Comparison of ENCODE assay signal across 19 cellular contexts in genomic region chr20:17867119-17867518, GRCh38.
"Had no signal": no experiment of that assay in that cellular context is flagged by ENCODE, and none has a peak within 500 bp of the region (broad histone marks: within the 10 kb centered on the region; RNA-seq: fewer than 3 reads in every experiment).

No MANE protein-coding gene starts in this region.

- H3K4me3 ChIP-seq: dorsolateral prefrontal cortex, esophagus muscularis mucosa, gastroesophageal sphincter, hepatocyte, lung, tibial nerve had no signal

- H2AFZ ChIP-seq: hepatocyte had no signal

- H3K4me3 Mint-ChIP-seq: activated CD4-positive, alpha-beta memory T cell treated with anti-CD3 and anti-CD28 coated beads for 36 hours; activated naive CD8-positive, alpha-beta T cell treated with anti-CD3 and anti-CD28 coated beads for 36 hours; naive thymus-derived CD4-positive, alpha-beta T cell; stimulated activated naive B cell treated with anti-CD40 and anti-IgM and Interleukin-4, amounts not matched to agents 10 μg/mL and 1 μg/mL and 100 μg/mL, for 72 hours had no signal

- H3K36me3 ChIP-seq: esophagus muscularis mucosa, gastroesophageal sphincter, tibial nerve had no signal

- H3K27ac ChIP-seq: dorsolateral prefrontal cortex, hepatocyte had no signal

- DNase-seq: activated CD4-positive, alpha-beta memory T cell treated with anti-CD3 and anti-CD28 coated beads for 36 hours; activated CD4-positive, alpha-beta T cell treated with anti-CD3 and anti-CD28 coated beads for 1 hour; activated gamma-delta T cell; activated naive CD8-positive, alpha-beta T cell treated with anti-CD3 and anti-CD28 coated beads for 36 hours; activated T-cell treated with anti-CD3 and anti-CD28 coated beads, Interleukin-2, amount 50 U/mL, for 48 hours; anterior cingulate cortex; dorsolateral prefrontal cortex; kidney; naive thymus-derived CD4-positive, alpha-beta T cell; stimulated activated CD4-positive, alpha-beta T cell treated with anti-CD3 and anti-CD28 coated beads, Interleukin-2, amount 100 ng/mL, for 24 hours; stimulated activated naive B cell treated with anti-CD40 and anti-IgM and Interleukin-4, amounts not matched to agents 10 μg/mL and 1 μg/mL and 100 μg/mL, for 72 hours; T-helper 9 cell had no signal

- FAIRE-seq: kidney had no signal

- H3K9me3 Mint-ChIP-seq: activated CD4-positive, alpha-beta memory T cell treated with anti-CD3 and anti-CD28 coated beads for 36 hours; activated naive CD8-positive, alpha-beta T cell treated with anti-CD3 and anti-CD28 coated beads for 36 hours; naive thymus-derived CD4-positive, alpha-beta T cell; stimulated activated naive B cell treated with anti-CD40 and anti-IgM and Interleukin-4, amounts not matched to agents 10 μg/mL and 1 μg/mL and 100 μg/mL, for 72 hours had no signal

- H3K27ac Mint-ChIP-seq: activated CD4-positive, alpha-beta memory T cell treated with anti-CD3 and anti-CD28 coated beads for 36 hours; activated naive CD8-positive, alpha-beta T cell treated with anti-CD3 and anti-CD28 coated beads for 36 hours; naive thymus-derived CD4-positive, alpha-beta T cell; progenitor cell of endocrine pancreas; stimulated activated naive B cell treated with anti-CD40 and anti-IgM and Interleukin-4, amounts not matched to agents 10 μg/mL and 1 μg/mL and 100 μg/mL, for 72 hours had no signal

- H3K36me3 Mint-ChIP-seq: activated CD4-positive, alpha-beta memory T cell treated with anti-CD3 and anti-CD28 coated beads for 36 hours; activated naive CD8-positive, alpha-beta T cell treated with anti-CD3 and anti-CD28 coated beads for 36 hours; naive thymus-derived CD4-positive, alpha-beta T cell; stimulated activated naive B cell treated with anti-CD40 and anti-IgM and Interleukin-4, amounts not matched to agents 10 μg/mL and 1 μg/mL and 100 μg/mL, for 72 hours had no signal

- H3K27me3 ChIP-seq: esophagus muscularis mucosa, gastroesophageal sphincter, hepatocyte, tibial nerve had no signal

- ATAC-seq: gastroesophageal sphincter; naive thymus-derived CD4-positive, alpha-beta T cell; sciatic nerve; stimulated activated naive B cell treated with anti-CD40 and anti-IgM and Interleukin-4, amounts not matched to agents 10 μg/mL and 1 μg/mL and 100 μg/mL, for 72 hours had no signal

- H3K4me2 ChIP-seq: hepatocyte had no signal

- H3K79me2 ChIP-seq: hepatocyte had no signal

- H3K9me3 ChIP-seq: esophagus muscularis mucosa, gastroesophageal sphincter, tibial nerve had no signal
